In the genomic region with DNA sequence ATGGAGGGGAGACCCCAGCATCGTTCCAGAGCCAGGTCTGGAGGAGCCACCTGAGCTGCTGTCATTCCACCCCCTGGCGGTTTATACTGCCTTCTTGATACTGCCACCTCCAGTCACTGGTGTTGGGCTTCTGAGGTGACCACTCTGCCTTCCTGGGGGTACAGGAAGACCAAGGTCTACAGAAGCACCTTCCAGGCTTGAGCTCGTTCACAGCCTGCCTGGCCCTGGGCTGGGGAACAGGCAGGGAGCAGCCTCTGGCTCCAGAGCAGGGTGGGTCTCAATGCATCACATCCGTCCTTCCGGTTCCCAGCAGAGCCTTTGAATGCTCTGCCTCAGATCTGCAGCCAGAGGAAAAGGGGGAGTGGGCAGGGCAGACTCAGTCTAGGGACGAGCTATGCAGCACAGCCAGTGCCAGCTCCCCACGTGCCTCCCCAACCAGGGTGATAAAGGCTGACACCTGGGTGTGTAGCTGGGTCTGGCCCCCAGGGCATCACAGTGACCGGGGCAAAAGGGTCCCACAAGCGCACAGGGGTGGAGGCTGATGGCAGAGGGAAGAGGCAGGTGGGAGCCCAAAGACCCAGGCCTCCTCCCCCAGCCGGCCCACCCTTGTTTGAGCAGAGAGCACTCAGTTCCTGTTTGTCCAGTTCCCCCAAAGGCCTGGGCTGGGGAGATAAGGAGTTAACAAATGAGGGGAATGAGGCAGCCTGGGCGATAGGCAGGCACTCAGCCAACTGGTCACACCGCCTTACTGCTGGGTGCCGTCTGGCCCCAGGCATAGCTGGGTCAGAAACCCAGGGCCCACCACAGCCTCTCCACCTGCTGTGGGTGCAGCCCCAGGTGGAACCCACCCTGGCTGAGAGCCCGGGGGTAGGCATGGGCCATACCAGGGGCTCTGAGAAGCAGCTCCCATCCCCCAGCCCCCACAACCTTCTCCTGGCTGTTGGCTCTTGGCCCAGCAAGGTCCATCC, we compare ENCODE assay signal across 9 cellular contexts. TPM values are rescaled to one million over a fixed set of nuclear protein-coding genes. Genes with fewer than 3 reads are reported as not detected.
DNase-seq lines count a peak whose midpoint lies in the region; ATAC-seq, FAIRE-seq and TF ChIP-seq lines count a peak whose summit lies in the region.
"Had no signal": no experiment of that assay in that cellular context is flagged by ENCODE, and none has a peak within 500 bp of the region (broad histone marks: within the 10 kb centered on the region; RNA-seq: fewer than 3 reads in every experiment).

No MANE protein-coding gene starts in this region.

- no peak overlapping the region for H3K4ac ChIP-seq in mesenchymal stem cell (ENCODE audit: low read depth in 1 of 2, low read length in 2 of 2)

- H2BK12ac ChIP-seq in mesenchymal stem cell (ENCODE audit: low read length in 2 of 2), result no peak overlapping the region

- H3K27me3 ChIP-seq in K562 (ENCODE audit: control insufficient read depth in 2 of 2, insufficient read depth in 2 of 2, low read length in 2 of 2), result no peaks in the 10 kb centered on the region
- no peaks in the 10 kb centered on the region for H3K27me3 ChIP-seq in stomach smooth muscle (ENCODE audit: control insufficient read depth in 1 of 2, insufficient read depth in 2 of 2, low read length in 2 of 2)
- H3K27me3 ChIP-seq in mesenchymal stem cell (ENCODE audit: control insufficient read depth in 1 of 2, insufficient read depth in 1 of 2, low read length in 2 of 2), result no peaks in the 10 kb centered on the region
- H3K27me3 ChIP-seq: SJSA1 had no signal

- WGBS in K562 (ENCODE audit: insufficient coverage, low coverage, missing lambda C conversion rate), result 0% methylated on average over 8 of the region's 14 CpGs
- 87% methylated on average over 13 of the region's 14 CpGs for WGBS in mesenchymal stem cell

- no peak overlapping the region for H2BK5ac ChIP-seq in mesenchymal stem cell (ENCODE audit: low read depth, low read length, poor library complexity, severe bottlenecking)

- peak; percentile 84 for ATAC-seq in K562
- ATAC-seq in left colon, result peak; percentile 45
- ATAC-seq in HG03571 (IDR thresholded peaks at IDR 0.05; ENCODE audit: unreplicated experiment), result no peak
- ATAC-seq in HG03442 (IDR thresholded peaks at IDR 0.05; ENCODE audit: unreplicated experiment), result no peak

- BruUV-seq in K562 (replicated peaks; lab: Mats Ljungman, UMichigan), result no TSS peak

- peaks cover 15% of the 10 kb centered on the region for H3K79me2 ChIP-seq in K562 (ENCODE audit: control insufficient read depth, insufficient read depth, low read length)

- no peak overlapping the region for H2AK5ac ChIP-seq in mesenchymal stem cell (ENCODE audit: low read length, severe bottlenecking)

- peak in 2 of 3 experiments; percentile 12 to 16; a peak in 1 of 6 replicates for TF ChIP-seq CTCF in K562 (IDR thresholded peaks at IDR 0.05 in 2 of 3, conservative IDR thresholded peaks at IDR 0.05 in 1 of 3; ENCODE audit: insufficient read depth in 2 of 3, low read depth in 1 of 3, low read length in 3 of 3)

- CTCF ChIA-PET in K562 (lab: Yijun Ruan, JAX; ENCODE audit: low intra/inter-chr PET ratio), result interaction anchor here (0.6 to 2.2 kb wide), 2 partner anchors 50 to 305 kb away, joined by 3 to 16 read pairs; no protein-coding TSS in a partner anchor

- H3K4me1 ChIP-seq in K562 (replicated peaks in 1 of 2; ENCODE audit: control insufficient read depth in 2 of 2, insufficient read depth in 2 of 2, low read length in 2 of 2), result peaks cover 36 to 89% of the 10 kb centered on the region in 2 experiments
- H3K4me1 ChIP-seq in stomach smooth muscle (ENCODE audit: control insufficient read depth, insufficient read depth, low read length), result no peaks in the 10 kb centered on the region
- peaks cover 8% of the 10 kb centered on the region for H3K4me1 ChIP-seq in mesenchymal stem cell (ENCODE audit: control insufficient read depth, insufficient read depth, low read depth, low read length)
- H3K4me1 ChIP-seq: SJSA1 had no signal

- H3K79me1 ChIP-seq in mesenchymal stem cell (replicated peaks; ENCODE audit: low read length, poor library complexity, severe bottlenecking), result no peaks in the 10 kb centered on the region

- intact Hi-C loops in K562 (cut with micrococcal nuclease) (loop anchor here (1.0 to 5.0 kb wide), 2 partner anchors 51 to 65 kb away; no protein-coding TSS in a partner anchor), left colon (cut with DNase I, micrococcal nuclease) (no loop called here)

- H3K18ac ChIP-seq in mesenchymal stem cell (ENCODE audit: low read depth in 1 of 2, low read length in 2 of 2), result no peak overlapping the region

- H3K9ac ChIP-seq in K562 (ENCODE audit: insufficient read depth in 1 of 2, low read depth in 2 of 2, low read length in 2 of 2) (peak overlapping the region; percentile 80 to 93), stomach smooth muscle (ENCODE audit: low read length in 2 of 2) (no peak overlapping the region), mesenchymal stem cell (ENCODE audit: low read length) (no peak overlapping the region)

- H3K14ac ChIP-seq in mesenchymal stem cell (ENCODE audit: low read length in 2 of 2), result no peak overlapping the region

- H3K4me2 ChIP-seq in K562 (ENCODE audit: insufficient read depth, low read length), result peak overlapping the region; percentile 80
- H3K4me2 ChIP-seq in mesenchymal stem cell (ENCODE audit: low read length, poor library complexity, severe bottlenecking), result no peak overlapping the region

- H3K27ac ChIP-seq in K562 (ENCODE audit: extremely low read depth, low read depth, low read length) (peak overlapping the region; percentile 98), stomach smooth muscle (ENCODE audit: low read length) (peak overlapping the region; percentile 18), mesenchymal stem cell (ENCODE audit: low read length, poor library complexity, severe bottlenecking) (no peak overlapping the region)
- H3K27ac ChIP-seq: SJSA1 had no signal

- no peaks in the 10 kb centered on the region for H4K20me1 ChIP-seq in K562 (replicated peaks; ENCODE audit: control insufficient read depth, insufficient read depth, low read length)

- peak overlapping the region; percentile 28; the same call in 1 of the 2 replicates for H3K4me3 ChIP-seq in K562
- H3K4me3 ChIP-seq in stomach smooth muscle (ENCODE audit: low read length in 2 of 2), result no peak overlapping the region
- H3K4me3 ChIP-seq in mesenchymal stem cell (ENCODE audit: insufficient read depth in 1 of 2, low read depth in 1 of 2, low read length in 2 of 2), result no peak overlapping the region
- H3K4me3 ChIP-seq: SJSA1 had no signal

- no peaks in the 10 kb centered on the region for H3K9me3 ChIP-seq in K562 (replicated peaks; ENCODE audit: control insufficient read depth, insufficient read depth, low read depth, low read length)
- no peaks in the 10 kb centered on the region for H3K9me3 ChIP-seq in stomach smooth muscle (ENCODE audit: control insufficient read depth in 2 of 2, low read length in 2 of 2)
- no peaks in the 10 kb centered on the region for H3K9me3 ChIP-seq in mesenchymal stem cell (ENCODE audit: control insufficient read depth, low read length)
- H3K9me3 ChIP-seq: SJSA1 had no signal

- no peak overlapping the region for H4K8ac ChIP-seq in mesenchymal stem cell (ENCODE audit: low read length)

- FAIRE-seq in K562 (lab: Jason Lieb, UNC), result peak; percentile 99

- H3K9me1 ChIP-seq in K562 (ENCODE audit: control insufficient read depth, insufficient read depth, low read length), result no peaks in the 10 kb centered on the region

- peak; percentile 84 for TF ChIP-seq POLR2A in K562 (conservative IDR thresholded peaks at IDR 0.05)

- no peak overlapping the region for H4K91ac ChIP-seq in mesenchymal stem cell (ENCODE audit: low read length)

- TF ChIP-seq RAD21 in K562 (CRISPR knock-in tag; conservative IDR thresholded peaks at IDR 0.05 in 1 of 2, IDR thresholded peaks at IDR 0.05 in 1 of 2), result no peak

- POLR2A ChIA-PET in K562 (lab: Yijun Ruan, JAX), result interaction anchor here (0.6 to 1.7 kb wide), 14 partner anchors 9 to 875 kb away, joined by 3 to 8 read pairs (median 5); no protein-coding TSS in a partner anchor

- peak; percentile 96 for DNase-seq in OCI-M1 (lab: John Stamatoyannopoulos, UW)
- peak; percentile 83 to 96 (median 88) for DNase-seq in K562 (ENCODE audit: extremely low read depth in 1 of 4, low spot score in 3 of 4)
- DNase-seq in left colon, result peak; percentile 81 to 86
- DNase-seq in mesenchymal stem cell, result no peak
- DNase-seq: NCI-H1417 treated with DMSO at 0.1 percent for 48 hours had no signal

- H3K23ac ChIP-seq in mesenchymal stem cell (ENCODE audit: low read length in 2 of 2), result no peak overlapping the region

- no peak overlapping the region for H2BK120ac ChIP-seq in mesenchymal stem cell (ENCODE audit: low read depth, low read length)

- TF ChIP-seq EP300 in K562 (IDR thresholded peaks at IDR 0.05; ENCODE audit: low read length), result peak; percentile 89

- in situ Hi-C loops in K562 (cut with MboI), result no loop called here

- H2AFZ ChIP-seq in K562 (ENCODE audit: low read depth, low read length) (peak overlapping the region; percentile 78), mesenchymal stem cell (ENCODE audit: low read depth, low read length) (no peak overlapping the region)

- H3K36me3 ChIP-seq in K562 (ENCODE audit: control insufficient read depth, insufficient read depth, low read length) (peaks cover 18% of the 10 kb centered on the region; the same call in 1 of the 3 replicates), stomach smooth muscle (ENCODE audit: control insufficient read depth in 2 of 2, insufficient read depth in 2 of 2, low read length in 2 of 2) (peaks cover 0 to 3% of the 10 kb centered on the region in 2 donors), mesenchymal stem cell (ENCODE audit: control insufficient read depth in 1 of 2, insufficient read depth in 2 of 2, low read depth in 1 of 2, low read length in 2 of 2) (peaks cover 15 to 66% of the 10 kb centered on the region in 2 experiments)
- H3K36me3 ChIP-seq: SJSA1 had no signal

- no peak overlapping the region for H2BK15ac ChIP-seq in mesenchymal stem cell (ENCODE audit: low read depth, poor library complexity, severe bottlenecking)

RNA-seq across cellular contexts. Expression of a gene that starts 17.1 kb away (rescaled TPM):
- 2.6 and 7.4 TPM in 2 replicates for total RNA-seq in K562 (2011; cell fraction: chromatin; rRNA removed; ENCODE audit: low replicate concordance)
- total RNA-seq in K562 (2011; cell fraction: nucleolus; rRNA removed), result 4.3 and 4.8 TPM in 2 replicates
- 2.5 and 2.8 TPM in 2 replicates for total RNA-seq in K562 (2011; cell fraction: nucleoplasm; rRNA removed)
- 2.7 and 2.9 TPM in 2 replicates for total RNA-seq in K562 (2014; rRNA removed)
- total RNA-seq in K562 (2014; rRNA removed; fragmentation: Illumina TruSeq; extraction: Trizol), result 0.19 and 0.44 TPM in 2 replicates
- 0.34 and 0.36 TPM in 2 replicates for total RNA-seq in K562 (2015; rRNA removed; fragmentation: Illumina TruSeq; extraction: Trizol)
- 2.7 TPM in 2 replicates for total RNA-seq in K562 (2021)
- 0.46 and 1.1 TPM in 2 replicates for polyA plus RNA-seq in K562 (2011; rRNA removed)
- polyA plus RNA-seq in K562 (2011; cell fraction: cytosol; rRNA removed), result 0.41 and 3.5 TPM in 2 replicates
- polyA plus RNA-seq in K562 (2011; cell fraction: nucleus; rRNA removed), result 1.4 and 6.6 TPM in 2 replicates
- 1.4 and 4.2 TPM in 2 replicates for polyA plus RNA-seq in K562 (2012)
- polyA plus RNA-seq in K562 (2014; fragmentation: Illumina TruSeq; extraction: Trizol), result 0.22 and 0.76 TPM in 2 replicates
- under 1 TPM; 0.57 to 0.70 TPM for polyA plus RNA-seq in K562 (2014; fragmentation: Nextera tagmentation; extraction: Ambion mirVana)
- 0.42 and 2.7 TPM in 2 replicates for polyA plus RNA-seq in K562 (2014; rRNA removed)
- polyA minus RNA-seq in K562 (2011; rRNA and poly(A)+ RNA removed), result 0.09 and 0.32 TPM in 2 replicates
- 1.2 and 2.5 TPM in 2 replicates for polyA minus RNA-seq in K562 (2011; cell fraction: cytosol; rRNA and poly(A)+ RNA removed)
- polyA minus RNA-seq in K562 (2011; cell fraction: nucleus; rRNA and poly(A)+ RNA removed), result 0.78 and 1.5 TPM in 2 replicates
- total RNA-seq in left colon, result 10 to 100 TPM; 25.0 to 36.9 TPM
- polyA plus RNA-seq in mesenchymal stem cell (2013, experiment 1 of 2), result not detected
- not detected for polyA plus RNA-seq in mesenchymal stem cell (2013, experiment 2 of 2)
- total RNA-seq: SJSA1 had no signal

Comparison
In these comparisons a context has a peak if more than half of its experiments do, and no peak if none do; other contexts are left out.
1. ATAC-seq: peak in K562 (single experiment) and left colon (single experiment); none in HG03571 (single experiment) and HG03442 (single experiment).
2. H3K9ac ChIP-seq: peak in K562 (2 of 2); none in stomach smooth muscle (0 of 2) and mesenchymal stem cell (single experiment).